In the genomic region with DNA sequence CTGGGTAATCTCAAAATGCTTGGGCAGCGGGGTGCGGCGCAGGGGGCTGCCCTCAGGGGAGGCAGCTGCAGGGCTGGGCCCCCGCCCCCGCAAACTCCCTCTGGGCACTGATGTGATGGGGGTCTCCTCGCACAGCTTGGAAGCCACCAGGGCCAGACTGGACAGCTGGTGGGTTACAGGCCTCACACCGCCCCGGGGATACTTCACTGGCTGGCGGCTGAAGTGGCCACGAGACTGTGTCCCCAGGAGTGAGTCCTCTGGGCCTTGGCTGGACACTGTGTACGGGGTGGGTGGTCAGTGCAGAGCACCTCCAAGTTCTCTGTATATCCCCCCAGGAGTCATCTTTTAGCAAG, we compare ENCODE assay signal across 24 cellular contexts. TPM values are rescaled to one million over a fixed set of nuclear protein-coding genes. Genes with fewer than 3 reads are reported as not detected.
A peak's percentile ranks its signal among the peaks of the same experiment; 100 is the strongest.
DNase-seq lines count a peak whose midpoint lies in the region; ATAC-seq, FAIRE-seq and TF ChIP-seq lines count a peak whose summit lies in the region.
"Had no signal": no experiment of that assay in that cellular context is flagged by ENCODE, and none has a peak within 500 bp of the region (broad histone marks: within the 10 kb centered on the region; RNA-seq: fewer than 3 reads in every experiment).

No MANE protein-coding gene starts in this region.

- no peaks in the 10 kb centered on the region for H3K27me3 Mint-ChIP-seq in CD4-positive, alpha-beta T cell
- H3K27me3 Mint-ChIP-seq in neural crest cell (ENCODE audit: low read depth) = no peaks in the 10 kb centered on the region
- peaks cover 18% of the 10 kb centered on the region for H3K27me3 Mint-ChIP-seq in endothelial cell (ENCODE audit: unreplicated experiment)
- H3K27me3 Mint-ChIP-seq: CD4-positive, alpha-beta memory T cell had no signal

- intact Hi-C loops in CD4-positive, alpha-beta T cell (cut with DNase I, micrococcal nuclease) = no loop called here
- intact Hi-C loops in kidney (cut with DNase I) = no loop called here

- no peaks in the 10 kb centered on the region for H3K27me3 ChIP-seq in CD4-positive, alpha-beta T cell (ENCODE audit: control insufficient read depth, insufficient read depth, low read length)
- H3K27me3 ChIP-seq: BLaER1 had no signal

- no peaks in the 10 kb centered on the region for H3K36me3 ChIP-seq in kidney (ENCODE audit: control insufficient read depth in 1 of 2, insufficient read depth in 2 of 2, low read length in 2 of 2)

- no peak overlapping the region for H3K9ac ChIP-seq in kidney (ENCODE audit: low read length in 2 of 2)
- H3K9ac ChIP-seq: BLaER1 had no signal

- CTCF ChIA-PET in CD4-positive, alpha-beta T cell (lab: Charles Lee) = interaction anchor here (2.5 kb wide), 1 partner anchor 98 kb away, joined by 10 read pairs; no protein-coding TSS in a partner anchor

- H3K4me1 Mint-ChIP-seq in CD4-positive, alpha-beta T cell (ENCODE audit: low read depth) = peaks cover 29% of the 10 kb centered on the region
- H3K4me1 Mint-ChIP-seq in neural crest cell = peaks cover 22% of the 10 kb centered on the region
- peaks cover 5% of the 10 kb centered on the region for H3K4me1 Mint-ChIP-seq in endothelial cell (ENCODE audit: unreplicated experiment)

- H3K4me1 ChIP-seq in kidney (ENCODE audit: control insufficient read depth in 1 of 2, insufficient read depth in 1 of 2, low read depth in 1 of 2, low read length in 2 of 2) = peaks cover 0 to 3% of the 10 kb centered on the region in 2 donors

- no peak overlapping the region for H3K27ac ChIP-seq in CD4-positive, alpha-beta T cell (ENCODE audit: low read depth, low read length)
- H3K27ac ChIP-seq in kidney (ENCODE audit: low read depth in 2 of 2, low read length in 2 of 2) = no peak overlapping the region
- H3K27ac ChIP-seq: BLaER1 had no signal

- TF ChIP-seq CTCF in CD4-positive, alpha-beta T cell (IDR thresholded peaks at IDR 0.05) = no peak
- TF ChIP-seq CTCF in GM12865 (IDR thresholded peaks at IDR 0.05; ENCODE audit: insufficient read depth, low read depth, low read length, missing control alignments) (no peak), kidney (IDR thresholded peaks at IDR 0.05; ENCODE audit: borderline replicate concordance, extremely low read depth, insufficient read depth) (no peak), neural crest cell (conservative IDR thresholded peaks at IDR 0.05) (no peak), endothelial cell (IDR thresholded peaks at IDR 0.05; ENCODE audit: unreplicated experiment) (no peak)

- POLR2A ChIA-PET in CD4-positive, alpha-beta T cell (lab: Charles Lee) = no interaction called here

- ATAC-seq in CD4-positive, alpha-beta T cell (ENCODE audit: poor library complexity) = no peak
- ATAC-seq: GM23338, Right ventricle myocardium inferior had no signal

- peak overlapping the region; percentile 38 for H3K4me3 Mint-ChIP-seq in CD4-positive, alpha-beta T cell
- H3K4me3 Mint-ChIP-seq in neural crest cell (peak overlapping the region; percentile 70), endothelial cell (ENCODE audit: unreplicated experiment) (no peak overlapping the region)
- H3K4me3 Mint-ChIP-seq: GM23338 had no signal

- peak overlapping the region; percentile 87 for H3K27ac Mint-ChIP-seq in CD4-positive, alpha-beta T cell
- no peak overlapping the region for H3K27ac Mint-ChIP-seq in neural crest cell (ENCODE audit: unreplicated experiment)
- H3K27ac Mint-ChIP-seq in endothelial cell (ENCODE audit: unreplicated experiment) = no peak overlapping the region
- H3K27ac Mint-ChIP-seq: GM23338 had no signal

- H3K9me3 ChIP-seq in CD4-positive, alpha-beta T cell (ENCODE audit: control insufficient read depth, low read length) = no peaks in the 10 kb centered on the region
- H3K9me3 ChIP-seq in kidney (ENCODE audit: control insufficient read depth in 1 of 2, low read length in 2 of 2) = no peaks in the 10 kb centered on the region
- H3K9me3 ChIP-seq: BLaER1 had no signal

- no peaks in the 10 kb centered on the region for H3K9me3 Mint-ChIP-seq in CD4-positive, alpha-beta T cell
- H3K9me3 Mint-ChIP-seq in neural crest cell (no peaks in the 10 kb centered on the region), endothelial cell (ENCODE audit: unreplicated experiment) (no peaks in the 10 kb centered on the region)
- H3K9me3 Mint-ChIP-seq: GM23338 had no signal

- H3K4me3 ChIP-seq in GM12865 (ENCODE audit: low read depth, low read length) (no peak overlapping the region), kidney (ENCODE audit: low read length in 2 of 2) (no peak overlapping the region)
- H3K4me3 ChIP-seq: BLaER1, GM23338 had no signal

- DNase-seq in CD4-positive, alpha-beta T cell = no peak
- peak; percentile 2 for DNase-seq in GM12865 (ENCODE audit: low read depth)
- peak; percentile 72 for DNase-seq in kidney
- DNase-seq in neural crest cell (ENCODE audit: low read depth, low spot score) = no peak
- no peak for DNase-seq in UCSD-AML1 (lab: John Stamatoyannopoulos, UW; ENCODE audit: unreplicated experiment)
- DNase-seq in central memory CD4-positive, alpha-beta T cell = no peak
- DNase-seq in endothelial cell (ENCODE audit: low spot score) = no peak
- DNase-seq: Calu3, DMS153, HCEC 1CT, NCI-H1105, NCI-H1694, NCI-H2081, NCI-H2171, NCI-H446 treated with DMSO at 0.1 percent for 48 hours, NCI-H526 treated with DMSO at 0.1 percent for 48 hours, OCI-M1 had no signal

- peaks cover 64% of the 10 kb centered on the region for H3K36me3 Mint-ChIP-seq in CD4-positive, alpha-beta T cell (ENCODE audit: low read depth)
- H3K36me3 Mint-ChIP-seq in neural crest cell (ENCODE audit: low read depth) (peaks cover 15% of the 10 kb centered on the region), endothelial cell (ENCODE audit: low read depth, unreplicated experiment) (peaks cover 30% of the 10 kb centered on the region)

- no peak for FAIRE-seq in kidney (lab: Jason Lieb, UNC)
- FAIRE-seq: GM18507, HTR-8/SVneo, RCC 7860 had no signal

RNA-seq across cellular contexts. Expression of gene LPAR2, which starts 2.0 kb away (rescaled TPM):
- 10 to 100 TPM; 85.9 to 93.7 TPM for total RNA-seq in CD4-positive, alpha-beta T cell
- 10.4 TPM for total RNA-seq in kidney
- 5.6 TPM for polyA plus RNA-seq in kidney (ENCODE audit: insufficient read depth, low read depth, low replicate concordance)
- total RNA-seq in neural crest cell = 115 and 116 TPM in 2 replicates
- total RNA-seq in endothelial cell (ENCODE audit: unreplicated experiment) = 35.5 TPM

RNA-seq across cellular contexts. Expression of gene PBX4, which starts 11.6 kb away (rescaled TPM):
- 10 to 100 TPM; 50.1 to 51.8 TPM for total RNA-seq in CD4-positive, alpha-beta T cell
- total RNA-seq in kidney (5.7 TPM), neural crest cell (7.5 and 7.7 TPM in 2 replicates), endothelial cell (ENCODE audit: unreplicated experiment) (0.82 TPM)
- 3.9 TPM for polyA plus RNA-seq in kidney (ENCODE audit: insufficient read depth, low read depth, low replicate concordance)
- total RNA-seq: Right ventricle myocardium inferior had no signal

RNA-seq across cellular contexts. Expression of gene GMIP, which starts 13.4 kb away (rescaled TPM):
- 10 to 100 TPM; 89.6 to 97.0 TPM for total RNA-seq in CD4-positive, alpha-beta T cell
- total RNA-seq in kidney (18.8 TPM), neural crest cell (20.6 and 25.1 TPM in 2 replicates), endothelial cell (ENCODE audit: unreplicated experiment) (18.5 TPM)
- polyA plus RNA-seq in kidney (ENCODE audit: insufficient read depth, low read depth, low replicate concordance) = 3.3 TPM

RNA-seq across cellular contexts. Expression of gene ATP13A1, which starts 33.4 kb away (rescaled TPM):
- 10 to 100 TPM; 84.8 to 87.6 TPM for total RNA-seq in CD4-positive, alpha-beta T cell
- total RNA-seq in kidney (78.1 TPM), neural crest cell (75.1 and 81.0 TPM in 2 replicates), endothelial cell (ENCODE audit: unreplicated experiment) (56.7 TPM)
- 30.1 TPM for polyA plus RNA-seq in kidney (ENCODE audit: insufficient read depth, low read depth, low replicate concordance)

RNA-seq across cellular contexts. Expression of gene ZNF101, which starts 38.6 kb away (rescaled TPM):
- total RNA-seq in CD4-positive, alpha-beta T cell = 10 to 100 TPM; 58.8 to 60.6 TPM
- total RNA-seq in kidney (21.2 TPM), neural crest cell (16.2 and 18.2 TPM in 2 replicates), endothelial cell (ENCODE audit: unreplicated experiment) (29.5 TPM)
- 10.2 TPM for polyA plus RNA-seq in kidney (ENCODE audit: insufficient read depth, low read depth, low replicate concordance)

Comparison
In these comparisons a context has a peak if more than half of its experiments do, and no peak if none do; other contexts are left out.
1. DNase-seq: peak in GM12865 (single experiment) and kidney (single experiment); none in CD4-positive, alpha-beta T cell (0 of 10), neural crest cell (single experiment), UCSD-AML1 (single experiment), central memory CD4-positive, alpha-beta T cell (single experiment) and endothelial cell (single experiment).